In genomic region chr2:184463866-184464248, GRCh38 we compare ENCODE assay signal across 32 cellular contexts.
"Had no signal": no experiment of that assay in that cellular context is flagged by ENCODE, and none has a peak within 500 bp of the region (broad histone marks: within the 10 kb centered on the region; RNA-seq: fewer than 3 reads in every experiment).

No MANE protein-coding gene starts in this region.

- H3K4me1 Mint-ChIP-seq: immature natural killer cell; memory B cell; mesothelial cell of epicardium; naive B cell; neural progenitor cell; stimulated activated naive CD8-positive, alpha-beta T cell treated with anti-CD3 and anti-CD28 coated beads, Interleukin-15, amount 100 ng/mL, for 72 hours had no signal

- H3K9me3 Mint-ChIP-seq: memory B cell, mesothelial cell of epicardium, neural progenitor cell had no signal

- FAIRE-seq: endothelial cell of umbilical vein had no signal

- DNase-seq: dermis blood vessel endothelial cell; effector memory CD4-positive, alpha-beta T cell; erythroblast; esophagus squamous epithelium; foreskin melanocyte; glutamatergic neuron; heart right ventricle; hypothalamus; immature natural killer cell; islet precursor cell; naive B cell; retina; stimulated activated CD4-positive, alpha-beta T cell treated with anti-CD3 and anti-CD28 coated beads, Interleukin-12 subunit alpha, Interleukin-12 subunit beta, amount 100 ng/mL, for 4 hours; stimulated activated CD4-positive, alpha-beta T cell treated with anti-CD3 and anti-CD28 coated beads, Interleukin-1b, Interleukin-23, amount 100 ng/mL, for 48 hours; stimulated activated CD4-positive, alpha-beta T cell treated with anti-CD3 and anti-CD28 coated beads, Interleukin-4, amount 100 ng/mL, for 1 hour; stimulated activated CD8-positive, alpha-beta memory T cell treated with anti-CD3 and anti-CD28 coated beads, Interleukin-4, amount 100 ng/mL, for 48 hours; stimulated activated naive CD4-positive, alpha-beta T cell; stimulated activated naive CD8-positive, alpha-beta T cell treated with anti-CD3 and anti-CD28 coated beads, Interleukin-15, amount 100 ng/mL, for 72 hours; upper lobe of right lung; uterus had no signal

- H3K4me2 ChIP-seq: neural progenitor cell, smooth muscle cell had no signal

- H3K4me3 Mint-ChIP-seq: immature natural killer cell; memory B cell; mesothelial cell of epicardium; naive B cell; natural killer cell treated with Interleukin-12 subunit alpha and Interleukin-12 subunit beta and Interleukin-15 and Interleukin-18, amount 100 ng/mL, for 72 hours; neural progenitor cell; stimulated activated naive CD8-positive, alpha-beta T cell treated with anti-CD3 and anti-CD28 coated beads, Interleukin-15, amount 100 ng/mL, for 72 hours had no signal

- H3K4me1 ChIP-seq: esophagus squamous epithelium, heart right ventricle, neural progenitor cell, prostate gland, suprapubic skin, upper lobe of right lung, uterus had no signal

- H3K9me3 ChIP-seq: esophagus squamous epithelium, heart right ventricle, mucosa of descending colon, prostate gland, suprapubic skin, transverse colon, upper lobe of right lung, uterus had no signal

- H2AFZ ChIP-seq: neural progenitor cell had no signal

- H3K36me3 ChIP-seq: esophagus squamous epithelium, heart right ventricle, neural progenitor cell, prostate gland, suprapubic skin, transverse colon, upper lobe of right lung, uterus had no signal

- H3K36me3 Mint-ChIP-seq: memory B cell; mesothelial cell of epicardium; naive B cell; natural killer cell treated with Interleukin-12 subunit alpha and Interleukin-12 subunit beta and Interleukin-15 and Interleukin-18, amount 100 ng/mL, for 72 hours; neural progenitor cell had no signal

- H3K27ac Mint-ChIP-seq: immature natural killer cell; memory B cell; mesothelial cell of epicardium; naive B cell; natural killer cell treated with Interleukin-12 subunit alpha and Interleukin-12 subunit beta and Interleukin-15 and Interleukin-18, amount 100 ng/mL, for 72 hours; neural progenitor cell; stimulated activated naive CD8-positive, alpha-beta T cell treated with anti-CD3 and anti-CD28 coated beads, Interleukin-15, amount 100 ng/mL, for 72 hours had no signal

- H3K4me3 ChIP-seq: coronary artery, esophagus squamous epithelium, heart right ventricle, lung, mucosa of descending colon, neural progenitor cell, prostate gland, suprapubic skin, transverse colon, upper lobe of right lung, uterus had no signal

- H3K27me3 ChIP-seq: esophagus squamous epithelium, heart right ventricle, neural progenitor cell, suprapubic skin, transverse colon, upper lobe of right lung, uterus had no signal

- H3K27ac ChIP-seq: coronary artery, esophagus squamous epithelium, heart right ventricle, neural progenitor cell, prostate gland, suprapubic skin, upper lobe of right lung, uterus had no signal

- H3K27me3 Mint-ChIP-seq: memory B cell; naive B cell; natural killer cell treated with Interleukin-12 subunit alpha and Interleukin-12 subunit beta and Interleukin-15 and Interleukin-18, amount 100 ng/mL, for 72 hours; stimulated activated naive CD8-positive, alpha-beta T cell treated with anti-CD3 and anti-CD28 coated beads, Interleukin-15, amount 100 ng/mL, for 72 hours had no signal

- H3K9ac ChIP-seq: neural progenitor cell had no signal
